In the genomic region with DNA sequence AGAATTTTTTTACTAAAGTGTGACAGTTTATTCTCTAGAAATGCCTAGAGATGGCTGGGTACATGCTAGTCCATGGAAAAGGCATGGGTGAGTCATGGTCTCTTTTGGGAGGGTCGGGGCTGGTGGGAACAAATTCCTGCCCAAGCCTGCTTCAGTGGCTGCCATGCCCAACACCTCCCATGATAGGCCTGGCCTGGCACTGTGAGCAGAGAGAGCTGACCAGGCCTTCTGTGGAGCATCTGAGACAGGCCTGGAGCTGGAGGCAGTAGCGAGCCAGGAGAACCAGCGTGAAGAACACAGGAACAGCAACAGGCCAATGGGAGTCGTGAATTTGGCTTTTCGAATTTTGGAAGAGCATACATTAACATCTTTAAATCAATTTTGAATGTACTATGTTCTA, we compare ENCODE assay signal across 24 cellular contexts.
"Had no signal": no experiment of that assay in that cellular context is flagged by ENCODE, and none has a peak within 500 bp of the region (broad histone marks: within the 10 kb centered on the region; RNA-seq: fewer than 3 reads in every experiment).

No MANE protein-coding gene starts in this region.

- H3K36me3 ChIP-seq: adrenal gland, colonic mucosa, left ventricle myocardium inferior, WERI-Rb-1 had no signal

- H3K4me3 Mint-ChIP-seq: activated naive CD8-positive, alpha-beta T cell; activated T-cell treated with anti-CD3 and anti-CD28 coated beads, Interleukin-2, amount 50 U/mL, for 4 hours; central memory CD8-positive, alpha-beta T cell; stimulated activated naive B cell treated with anti-CD40 and anti-IgM and Interleukin-4, amounts not matched to agents 10 μg/mL and 1 μg/mL and 100 μg/mL, for 72 hours; T-cell; T-helper 2 cell treated with Interferon-gamma antibody and Interleukin-4, amounts not matched to agents 5 μg/mL and 100 μg/mL, for 36 hours had no signal

- H3K27me3 ChIP-seq: adrenal gland, colonic mucosa, dorsolateral prefrontal cortex, esophagus squamous epithelium, gastroesophageal sphincter, upper lobe of left lung had no signal

- H3K9me3 ChIP-seq: adrenal gland, colonic mucosa, esophagus squamous epithelium, gastroesophageal sphincter, left ventricle myocardium inferior, thoracic aorta, upper lobe of left lung had no signal

- H3K4me3 ChIP-seq: adrenal gland, colonic mucosa, dorsolateral prefrontal cortex, esophagus squamous epithelium, gastroesophageal sphincter, left ventricle myocardium inferior, thoracic aorta, upper lobe of left lung had no signal

- H3K27ac Mint-ChIP-seq: activated naive CD8-positive, alpha-beta T cell; activated T-helper 2 cell treated with anti-CD3 and anti-CD28 coated beads, Interferon-gamma antibody, Interleukin-2, Interleukin-4, amounts not matched to agents 10 μg/mL and 5 μg/mL and 100 μg/mL, durations not matched to agents 14 hours and 24 hours and 36 hours; stimulated activated naive B cell treated with anti-CD40 and anti-IgM and Interleukin-4, amounts not matched to agents 10 μg/mL and 1 μg/mL and 100 μg/mL, for 72 hours; T-cell; T-helper 2 cell treated with Interferon-gamma antibody and Interleukin-4, amounts not matched to agents 5 μg/mL and 100 μg/mL, for 36 hours had no signal

- ATAC-seq: activated T-cell treated with anti-CD3 and anti-CD28 coated beads, Interleukin-2, amount 50 U/mL, for 4 hours; gastroesophageal sphincter; sciatic nerve; T-cell had no signal

- DNase-seq: activated CD4-positive, alpha-beta T cell treated with anti-CD3 and anti-CD28 coated beads for 1 hour; activated CD4-positive, alpha-beta T cell treated with anti-CD3 and anti-CD28 coated beads, Interleukin-2, amount 50 U/mL, for 4 hours; activated CD8-positive, alpha-beta memory T cell treated with anti-CD3 and anti-CD28 coated beads, Interleukin-2, amount 50 U/mL, for 48 hours; activated naive CD4-positive, alpha-beta T cell; activated T-cell treated with anti-CD3 and anti-CD28 coated beads, Interleukin-2, amount 50 U/mL, for 4 hours; adrenal gland; colonic mucosa; dorsolateral prefrontal cortex; esophagus squamous epithelium; left ventricle myocardium inferior; posterior cingulate gyrus; stimulated activated CD4-positive, alpha-beta T cell treated with anti-CD3 and anti-CD28 coated beads, Interleukin-2, amount 100 ng/mL, for 48 hours; stimulated activated CD8-positive, alpha-beta memory T cell treated with anti-CD3 and anti-CD28 coated beads, Interleukin-4, amount 100 ng/mL, for 48 hours; stimulated activated naive B cell treated with anti-CD40 and anti-IgM and Interleukin-4, amounts not matched to agents 10 μg/mL and 1 μg/mL and 100 μg/mL, for 72 hours; T-cell; upper lobe of left lung; WERI-Rb-1 had no signal

- H3K4me1 ChIP-seq: colonic mucosa, esophagus squamous epithelium, upper lobe of left lung had no signal

- H3K27me3 Mint-ChIP-seq: activated naive CD8-positive, alpha-beta T cell; central memory CD8-positive, alpha-beta T cell; stimulated activated naive B cell treated with anti-CD40 and anti-IgM and Interleukin-4, amounts not matched to agents 10 μg/mL and 1 μg/mL and 100 μg/mL, for 72 hours; T-cell had no signal

- H3K27ac ChIP-seq: adrenal gland, colonic mucosa, esophagus squamous epithelium, gastroesophageal sphincter, left ventricle myocardium inferior, thoracic aorta, upper lobe of left lung, WERI-Rb-1 had no signal

- H3K4me1 Mint-ChIP-seq: central memory CD8-positive, alpha-beta T cell; T-cell had no signal

- H3K9me3 Mint-ChIP-seq: activated T-cell treated with anti-CD3 and anti-CD28 coated beads, Interleukin-2, amount 50 U/mL, for 4 hours; activated T-helper 2 cell treated with anti-CD3 and anti-CD28 coated beads, Interferon-gamma antibody, Interleukin-2, Interleukin-4, amounts not matched to agents 10 μg/mL and 5 μg/mL and 100 μg/mL, durations not matched to agents 14 hours and 24 hours and 36 hours; central memory CD8-positive, alpha-beta T cell; stimulated activated naive B cell treated with anti-CD40 and anti-IgM and Interleukin-4, amounts not matched to agents 10 μg/mL and 1 μg/mL and 100 μg/mL, for 72 hours; T-cell; T-helper 2 cell treated with Interferon-gamma antibody and Interleukin-4, amounts not matched to agents 5 μg/mL and 100 μg/mL, for 36 hours had no signal
